ENCODE assay signal across 19 cellular contexts in genomic region chr2:207274541-207274940, GRCh38.
"Had no signal": no experiment of that assay in that cellular context is flagged by ENCODE, and none has a peak within 500 bp of the region (broad histone marks: within the 10 kb centered on the region; RNA-seq: fewer than 3 reads in every experiment).

No MANE protein-coding gene starts in this region.

- H3K4me1 Mint-ChIP-seq: naive B cell had no signal

- H3K27me3 ChIP-seq: adrenal gland, gastrocnemius medialis, heart right ventricle, transverse colon, vagina had no signal

- DNase-seq: activated CD4-positive, alpha-beta T cell treated with anti-CD3 and anti-CD28 coated beads, Interleukin-2, amount 50 U/mL, for 4 hours; activated CD4-positive, CD25-positive, alpha-beta regulatory T cell treated with anti-CD3 and anti-CD28 coated beads, Interleukin-2, amount 50 U/mL, for 72 hours; activated naive CD4-positive, alpha-beta T cell treated with anti-CD3 and anti-CD28 coated beads, Interleukin-2, amount 50 U/mL, for 16 hours; activated T-cell treated with anti-CD3 and anti-CD28 coated beads for 4 hours; adrenal gland; gastrocnemius medialis; heart right ventricle; naive B cell; posterior cingulate gyrus; right cardiac atrium; small intestine; stimulated activated CD4-positive, alpha-beta T cell treated with anti-CD3 and anti-CD28 coated beads, Interleukin-4, amount 100 ng/mL, for 4 hours; stimulated activated CD8-positive, alpha-beta memory T cell treated with anti-CD3 and anti-CD28 coated beads, Interleukin-4, amount 100 ng/mL, for 48 hours; stimulated activated naive CD4-positive, alpha-beta T cell treated with Interleukin-2 at 50 U/mL for 16 hours; transverse colon had no signal

- H3K27ac Mint-ChIP-seq: activated T-helper 2 cell treated with anti-CD3 and anti-CD28 coated beads, Interferon-gamma antibody, Interleukin-2, Interleukin-4, amounts not matched to agents 10 μg/mL and 5 μg/mL and 100 μg/mL, durations not matched to agents 14 hours and 24 hours and 36 hours; naive B cell; T-helper 2 cell treated with Interferon-gamma antibody and Interleukin-4, amounts not matched to agents 5 μg/mL and 100 μg/mL, for 36 hours had no signal

- H3K27ac ChIP-seq: adrenal gland, gastrocnemius medialis, vagina had no signal

- H3K4me1 ChIP-seq: adrenal gland, gastrocnemius medialis, heart right ventricle, transverse colon, vagina had no signal

- H3K4me3 ChIP-seq: adrenal gland, gastrocnemius medialis, heart right ventricle, lung, transverse colon, vagina had no signal

- H3K9me3 ChIP-seq: adrenal gland, gastrocnemius medialis, transverse colon, vagina had no signal

- H3K27me3 Mint-ChIP-seq: naive B cell had no signal

- H3K4me3 Mint-ChIP-seq: naive B cell; T-helper 2 cell treated with Interferon-gamma antibody and Interleukin-4, amounts not matched to agents 5 μg/mL and 100 μg/mL, for 36 hours had no signal

- H3K36me3 ChIP-seq: adrenal gland, gastrocnemius medialis, heart right ventricle, transverse colon, vagina had no signal
